ENCODE assay signal across 17 cellular contexts in genomic region chr5:100970646-100971045, GRCh38.
DNase-seq lines count a peak whose midpoint lies in the region; ATAC-seq, FAIRE-seq and TF ChIP-seq lines count a peak whose summit lies in the region.
"Had no signal": no experiment of that assay in that cellular context is flagged by ENCODE, and none has a peak within 500 bp of the region (broad histone marks: within the 10 kb centered on the region; RNA-seq: fewer than 3 reads in every experiment).

No MANE protein-coding gene starts in this region.

- no peak overlapping the region for H2BK15ac ChIP-seq in H1 (ENCODE audit: low read length)

- H3K4me1 ChIP-seq in H1 (replicated peaks in 1 of 4; ENCODE audit: control insufficient read depth in 3 of 4, insufficient read depth in 4 of 4, low read length in 3 of 4) (no peaks in the 10 kb centered on the region), mesodermal cell (ENCODE audit: control insufficient read depth, insufficient read depth, low read length, poor library complexity, severe bottlenecking) (peaks cover 7% of the 10 kb centered on the region), smooth muscle cell (ENCODE audit: low read depth) (peaks cover 5% of the 10 kb centered on the region)

- no peak overlapping the region for H4K8ac ChIP-seq in H1 (ENCODE audit: extremely low read depth, insufficient read depth, low read length)

- FAIRE-seq in H1 (lab: Jason Lieb, UNC), result no peak
- FAIRE-seq: G401.6, GM19239 had no signal

- no peak overlapping the region for H2BK120ac ChIP-seq in H1 (replicated peaks; ENCODE audit: low read depth, low read length)

- no peak overlapping the region for H3K4ac ChIP-seq in H1 (replicated peaks; ENCODE audit: insufficient read length, low read depth, low read length)

- TF ChIP-seq EP300 in H1 (IDR thresholded peaks at IDR 0.05; ENCODE audit: borderline replicate concordance in 1 of 2, low read depth in 2 of 2, low read length in 2 of 2), result no peak

- H2BK12ac ChIP-seq in H1 (ENCODE audit: low read depth, low read length), result no peak overlapping the region

- no peak overlapping the region for H2BK5ac ChIP-seq in H1 (ENCODE audit: low read depth, low read length)

- H3K79me1 ChIP-seq in H1 (ENCODE audit: low read depth, low read length), result no peaks in the 10 kb centered on the region

- H4K20me1 ChIP-seq in H1 (replicated peaks in 1 of 2; ENCODE audit: control insufficient read depth in 1 of 2, insufficient read depth in 2 of 2, low read length in 2 of 2) (no peaks in the 10 kb centered on the region), smooth muscle cell (ENCODE audit: low read depth) (no peaks in the 10 kb centered on the region)

- no peak overlapping the region for H3K9ac ChIP-seq in H1 (replicated peaks in 1 of 4; ENCODE audit: extremely low read depth in 1 of 4, low read depth in 3 of 4, low read length in 3 of 4)
- no peak overlapping the region for H3K9ac ChIP-seq in smooth muscle cell (ENCODE audit: low read depth)

- TF ChIP-seq POLR2A in H1 (IDR thresholded peaks at IDR 0.05; ENCODE audit: control extremely low read depth in 1 of 2, low read depth in 2 of 2, low read length in 2 of 2), result no peak

- H3K27me3 ChIP-seq in H1 (replicated peaks in 1 of 4; ENCODE audit: control insufficient read depth in 3 of 4, extremely low read depth in 1 of 4, insufficient read depth in 3 of 4, low read length in 3 of 4) (no peaks in the 10 kb centered on the region), smooth muscle cell (ENCODE audit: low read depth) (no peaks in the 10 kb centered on the region)

- no peaks in the 10 kb centered on the region for H3K9me3 ChIP-seq in H1 (ENCODE audit: insufficient read depth in 2 of 2, low read depth in 1 of 2, low read length in 1 of 2)
- no peaks in the 10 kb centered on the region for H3K9me3 ChIP-seq in mesodermal cell (ENCODE audit: control insufficient read depth, low read length)
- H3K9me3 ChIP-seq in smooth muscle cell (replicated peaks; ENCODE audit: low read depth), result no peaks in the 10 kb centered on the region

- H3K14ac ChIP-seq in H1 (ENCODE audit: insufficient read length), result no peak overlapping the region

- H3K23me2 ChIP-seq in H1 (ENCODE audit: low read depth, low read length), result no peaks in the 10 kb centered on the region

- TF ChIP-seq RAD21 in H1 (IDR thresholded peaks at IDR 0.05 in 1 of 2, conservative IDR thresholded peaks at IDR 0.05 in 1 of 2; ENCODE audit: low read depth in 2 of 2, low read length in 2 of 2), result no peak

- no peak overlapping the region for H3K4me3 ChIP-seq in H1 (ENCODE audit: extremely low read depth in 1 of 4, insufficient read depth in 2 of 4, low read depth in 3 of 4, low read length in 4 of 4)
- no peak overlapping the region for H3K4me3 ChIP-seq in mesodermal cell (ENCODE audit: extremely low read depth, insufficient read depth, low read length, poor library complexity, severe bottlenecking)
- no peak overlapping the region for H3K4me3 ChIP-seq in smooth muscle cell

- TF ChIP-seq CTCF in H1 (IDR thresholded peaks at IDR 0.05; ENCODE audit: control extremely low read depth in 1 of 3, insufficient read depth in 1 of 3, low read depth in 1 of 3, low read length in 3 of 3) (no peak), smooth muscle cell (IDR thresholded peaks at IDR 0.05; ENCODE audit: borderline replicate concordance, insufficient read depth, poor library complexity, severe bottlenecking) (no peak)

- H4K5ac ChIP-seq in H1 (ENCODE audit: insufficient read length, low read depth, low read length), result no peak overlapping the region

- WGBS in H1 (ENCODE audit: extremely low coverage in 1 of 2, insufficient coverage in 1 of 2, insufficient read length in 1 of 2, insufficient replicate concordance in 2 of 2, low coverage in 1 of 2, low lambda C conversion rate in 2 of 2, missing lambda C conversion rate in 1 of 2), 2 experiments, result 94% methylated on average over 1 of the region's 1 CpG; no CpG with 5 or more reads in 1 of the 2 experiments
- WGBS in mesodermal cell (ENCODE audit: insufficient coverage in 2 of 2), 2 experiments, result no CpG with 5 or more reads among the region's 1 CpG
- WGBS in smooth muscle cell (ENCODE audit: low lambda C conversion rate), result 35% methylated on average over 1 of the region's 1 CpG

- H2AFZ ChIP-seq in H1 (ENCODE audit: low read length), result peak overlapping the region; percentile 90; the same call in 1 of the 2 replicates
- peak overlapping the region; percentile 81 for H2AFZ ChIP-seq in smooth muscle cell (ENCODE audit: low read depth)

- no peak overlapping the region for H4K91ac ChIP-seq in H1 (replicated peaks; ENCODE audit: insufficient read length, low read length)

- ATAC-seq in HG02938 (IDR thresholded peaks at IDR 0.05; ENCODE audit: unreplicated experiment) (no peak), sciatic nerve (no peak)
- ATAC-seq: CD8-positive, alpha-beta T cell; HCT116 had no signal

- H3K18ac ChIP-seq in H1 (ENCODE audit: extremely low read depth, low read length), result no peak overlapping the region

- no peak overlapping the region for H2BK20ac ChIP-seq in H1 (ENCODE audit: low read length)

- POLR2A ChIA-PET in H1 (lab: Charles Lee; ENCODE audit: partially characterized antibody), result no interaction called here

- no peak overlapping the region for H3K23ac ChIP-seq in H1 (ENCODE audit: insufficient read length)

- peaks cover 4% of the 10 kb centered on the region for H3F3A ChIP-seq in smooth muscle cell (ENCODE audit: low read depth)

- intact Hi-C loops in sciatic nerve (cut with DNase I), result no loop called here

- DNase-seq in NCI-H82 (lab: John Stamatoyannopoulos, UW) (peak; percentile 41), H1 (ENCODE audit: low read depth in 1 of 2, low spot score in 2 of 2) (no peak), smooth muscle cell (lab: John Stamatoyannopoulos, UW; ENCODE audit: unreplicated experiment) (no peak), A172 (ENCODE audit: low spot score) (no peak), sciatic nerve (ENCODE audit: low spot score) (no peak)
- no peak for DNase-seq in stimulated activated CD4-positive, alpha-beta T cell treated with anti-CD3 and anti-CD28 coated beads, Interleukin-2, amount 100 ng/mL, for 48 hours
- DNase-seq: CD8-positive, alpha-beta T cell; COR-L47; DMS153; DMS79 treated with DMSO at 0.1 percent for 48 hours; EL; IMR-90 had no signal

- H3K36me3 ChIP-seq in H1 (ENCODE audit: control insufficient read depth in 2 of 4, insufficient read depth in 4 of 4, low read length in 3 of 4) (no peaks in the 10 kb centered on the region), mesodermal cell (ENCODE audit: control insufficient read depth, insufficient read depth, low read length) (no peaks in the 10 kb centered on the region), smooth muscle cell (ENCODE audit: low read depth) (no peaks in the 10 kb centered on the region)

- H3K27ac ChIP-seq in H1 (ENCODE audit: low read depth, low read length) (no peak overlapping the region), mesodermal cell (ENCODE audit: low read depth, low read length, severe bottlenecking) (peak overlapping the region; percentile 39), smooth muscle cell (ENCODE audit: low read depth) (peak overlapping the region; percentile 24)

- no peaks in the 10 kb centered on the region for H3K79me2 ChIP-seq in H1 (ENCODE audit: control insufficient read depth in 1 of 2, insufficient read depth in 2 of 2, low read length in 2 of 2)
- no peaks in the 10 kb centered on the region for H3K79me2 ChIP-seq in smooth muscle cell (ENCODE audit: low read depth)

- CTCF ChIA-PET in H1 (lab: Charles Lee; ENCODE audit: partially characterized antibody), result no interaction called here

- no peak overlapping the region for H2AK5ac ChIP-seq in H1 (ENCODE audit: low read depth, low read length)

- H3K4me2 ChIP-seq in H1 (ENCODE audit: insufficient read depth in 1 of 2, low read depth in 2 of 2, low read length in 2 of 2), result no peak overlapping the region
- H3K4me2 ChIP-seq in smooth muscle cell, result no peak overlapping the region

- no peak overlapping the region for H3K56ac ChIP-seq in H1 (replicated peaks; ENCODE audit: insufficient read length, low read depth, low read length)

TF ChIP-seq in H1, 55 proteins besides CTCF, POLR2A, EP300 and RAD21:
- TF ChIP-seq TAF7 (optimal IDR thresholded peaks at IDR 0.05; ENCODE audit: borderline replicate concordance, low read depth, low read length) (no peak), RFX5 (IDR thresholded peaks at IDR 0.05; ENCODE audit: borderline replicate concordance, low read depth, low read length) (no peak)
TF ChIP-seq in H1: peak in this region for 0.
